20 cellular contexts compared by ENCODE assay signal in the genomic region with DNA sequence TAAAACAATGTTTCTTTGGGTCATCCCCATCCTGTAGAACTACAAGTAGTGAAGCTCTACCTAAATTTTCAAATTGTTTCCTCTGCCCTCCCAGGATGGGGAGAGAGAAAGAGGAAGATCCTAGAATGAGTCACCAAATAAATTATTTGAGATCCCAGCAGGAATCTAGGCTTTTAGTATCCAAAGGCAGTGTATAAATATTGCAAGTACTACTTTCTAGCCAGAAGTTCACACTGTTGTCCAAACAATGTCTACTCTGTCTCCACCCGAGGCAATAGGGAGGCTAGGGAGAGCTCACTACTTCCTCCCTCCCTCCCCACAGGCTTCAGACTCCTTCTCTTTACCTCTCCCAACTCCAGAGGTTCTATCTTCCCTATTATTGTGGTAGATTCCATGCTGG.
DNase-seq lines count a peak whose midpoint lies in the region; ATAC-seq, FAIRE-seq and TF ChIP-seq lines count a peak whose summit lies in the region.
"Had no signal": no experiment of that assay in that cellular context is flagged by ENCODE, and none has a peak within 500 bp of the region (broad histone marks: within the 10 kb centered on the region; RNA-seq: fewer than 3 reads in every experiment).

No MANE protein-coding gene starts in this region.

- WGBS in right cardiac atrium: 49% methylated on average over 1 of the region's 1 CpG

- H3K27ac Mint-ChIP-seq in neural progenitor cell: no peak overlapping the region
- H3K27ac Mint-ChIP-seq: B cell; CD4-positive, CD25-positive, alpha-beta regulatory T cell; CD8-positive, alpha-beta T cell; GM23338 had no signal

- H3K9me3 ChIP-seq in A673 (ENCODE audit: low read depth, low read length, poor library complexity, severe bottlenecking): no peaks in the 10 kb centered on the region
- no peaks in the 10 kb centered on the region for H3K9me3 ChIP-seq in neural progenitor cell (ENCODE audit: low read depth)
- H3K9me3 ChIP-seq in right cardiac atrium (ENCODE audit: control insufficient read depth, low read length): no peaks in the 10 kb centered on the region
- H3K9me3 ChIP-seq: BLaER1, Caco-2, HAP-1 had no signal

- H3K27me3 Mint-ChIP-seq in neural progenitor cell (ENCODE audit: insufficient read depth, low read depth): no peaks in the 10 kb centered on the region
- H3K27me3 Mint-ChIP-seq: B cell; CD4-positive, CD25-positive, alpha-beta regulatory T cell had no signal

- no peaks in the 10 kb centered on the region for H3K36me3 Mint-ChIP-seq in neural progenitor cell
- H3K36me3 Mint-ChIP-seq: CD4-positive, CD25-positive, alpha-beta regulatory T cell; CD8-positive, alpha-beta T cell had no signal

- TF ChIP-seq CTCF in A673 (conservative IDR thresholded peaks at IDR 0.05; ENCODE audit: low read depth, low read length): no peak
- TF ChIP-seq CTCF in neural progenitor cell (IDR thresholded peaks at IDR 0.05): no peak

- POLR2A ChIA-PET in A673 (lab: Charles Lee; ENCODE audit: low non-redundant PET): interaction anchor here (0.6 kb wide), 1 partner anchor 525 kb away, joined by 3 read pairs; a partner anchor contains a TSS

- peaks cover 4% of the 10 kb centered on the region for H3K27me3 ChIP-seq in A673 (replicated peaks; ENCODE audit: insufficient read depth, low read depth, low read length, poor library complexity)
- H3K27me3 ChIP-seq in neural progenitor cell: no peaks in the 10 kb centered on the region
- no peaks in the 10 kb centered on the region for H3K27me3 ChIP-seq in right cardiac atrium (ENCODE audit: control insufficient read depth, insufficient read depth)
- H3K27me3 ChIP-seq: BLaER1 had no signal

- H3K4me2 ChIP-seq in neural progenitor cell: no peak overlapping the region
- H3K4me2 ChIP-seq: BLaER1, GM23338 had no signal

- peak; percentile 84 for FAIRE-seq in H54 (lab: Jason Lieb, UNC)
- FAIRE-seq: G401.6, GM12892, GM19239 had no signal

- no peak overlapping the region for H3K4me3 Mint-ChIP-seq in neural progenitor cell
- H3K4me3 Mint-ChIP-seq: B cell; CD4-positive, CD25-positive, alpha-beta regulatory T cell; CD8-positive, alpha-beta T cell; GM23338 had no signal

- H3K9me3 Mint-ChIP-seq in neural progenitor cell: no peaks in the 10 kb centered on the region
- H3K9me3 Mint-ChIP-seq: GM23338 had no signal

- DNase-seq in A673 (ENCODE audit: low spot score) (peak; percentile 49), H54 (ENCODE audit: insufficient read length, low spot score) (no peak), SK-MEL-5 (ENCODE audit: low read depth, low spot score) (peak; percentile 19), neural progenitor cell (ENCODE audit: low spot score) (no peak), right cardiac atrium (no peak), left colon (no peak)
- no peak for DNase-seq in effector CD4-positive, alpha-beta T cell
- DNase-seq: Caco-2; CD4-positive, CD25-positive, alpha-beta regulatory T cell; CD8-positive, alpha-beta T cell; DMS153; DND-41 had no signal

- no peaks in the 10 kb centered on the region for H3F3A ChIP-seq in neural progenitor cell (ENCODE audit: low read depth)

- CTCF ChIA-PET in A673 (lab: Charles Lee): no interaction called here

- TF ChIP-seq POLR2A in H54 (IDR thresholded peaks at IDR 0.05; ENCODE audit: low read depth, low read length): no peak

- no peaks in the 10 kb centered on the region for H3K36me3 ChIP-seq in A673 (ENCODE audit: insufficient read depth, low read length, poor library complexity, severe bottlenecking)
- H3K36me3 ChIP-seq in neural progenitor cell: no peaks in the 10 kb centered on the region
- H3K36me3 ChIP-seq: BLaER1, HAP-1 had no signal

- no peak overlapping the region for H3K4me3 ChIP-seq in A673 (ENCODE audit: low read depth, low read length, poor library complexity, severe bottlenecking)
- no peak overlapping the region for H3K4me3 ChIP-seq in neural progenitor cell
- H3K4me3 ChIP-seq in right cardiac atrium (ENCODE audit: low read length): no peak overlapping the region
- H3K4me3 ChIP-seq: BLaER1, GM23338, HAP-1 had no signal

- H3K27ac ChIP-seq in A673 (ENCODE audit: low read depth, low read length, poor library complexity, severe bottlenecking) (no peak overlapping the region), neural progenitor cell (no peak overlapping the region), right cardiac atrium (ENCODE audit: low read length) (no peak overlapping the region)
- H3K27ac ChIP-seq: BLaER1, C4-2B had no signal

- H4K20me1 ChIP-seq in neural progenitor cell (ENCODE audit: low read depth): no peaks in the 10 kb centered on the region
- H4K20me1 ChIP-seq: BLaER1 had no signal

- no peaks in the 10 kb centered on the region for H3K4me1 ChIP-seq in A673 (ENCODE audit: insufficient read depth, low read length, poor library complexity, severe bottlenecking)
- H3K4me1 ChIP-seq in neural progenitor cell: no peaks in the 10 kb centered on the region
- no peaks in the 10 kb centered on the region for H3K4me1 ChIP-seq in right cardiac atrium (ENCODE audit: control insufficient read depth, insufficient read depth, low read length)
- H3K4me1 ChIP-seq: BLaER1, Caco-2, HAP-1 had no signal

- ATAC-seq in right cardiac atrium (no peak), left colon (no peak)
- ATAC-seq: CD8-positive, alpha-beta T cell; GM23338 had no signal

- intact Hi-C loops in A673 (cut with micrococcal nuclease; ENCODE audit: unreplicated experiment) (no loop called here), right cardiac atrium (cut with DNase I) (no loop called here), left colon (cut with DNase I, micrococcal nuclease) (no loop called here)

- H3K79me2 ChIP-seq in neural progenitor cell (ENCODE audit: low read depth): no peaks in the 10 kb centered on the region

- peak overlapping the region; percentile 46 for H2AFZ ChIP-seq in neural progenitor cell (replicated peaks)
- H2AFZ ChIP-seq: GM23338 had no signal

- H3K4me1 Mint-ChIP-seq in neural progenitor cell: no peaks in the 10 kb centered on the region
- H3K4me1 Mint-ChIP-seq: B cell; CD4-positive, CD25-positive, alpha-beta regulatory T cell; GM23338 had no signal

- no TSS peak for BruUV-seq in A673 (replicated peaks; lab: Mats Ljungman, UMichigan)

- H3K9ac ChIP-seq in neural progenitor cell: no peak overlapping the region
- H3K9ac ChIP-seq: BLaER1 had no signal

- in situ Hi-C loops in SK-MEL-5 (cut with HindIII; ENCODE audit: low pct_unique_long_range_greater_than_20kb, low sequenced_read_pairs): no loop called here

Comparison
In these comparisons a context has a peak if more than half of its experiments do, and no peak if none do; other contexts are left out.
1. DNase-seq: peak in A673 (single experiment) and SK-MEL-5 (single experiment); none in H54 (single experiment), neural progenitor cell (single experiment), right cardiac atrium (0 of 3), left colon (0 of 2) and effector CD4-positive, alpha-beta T cell (single experiment).